ENCODE assay signal across 1 cellular context in genomic region chr18:267688-268552, GRCh38.
TF ChIP-seq lines count a peak whose summit lies in the region.

A gene with protein sequence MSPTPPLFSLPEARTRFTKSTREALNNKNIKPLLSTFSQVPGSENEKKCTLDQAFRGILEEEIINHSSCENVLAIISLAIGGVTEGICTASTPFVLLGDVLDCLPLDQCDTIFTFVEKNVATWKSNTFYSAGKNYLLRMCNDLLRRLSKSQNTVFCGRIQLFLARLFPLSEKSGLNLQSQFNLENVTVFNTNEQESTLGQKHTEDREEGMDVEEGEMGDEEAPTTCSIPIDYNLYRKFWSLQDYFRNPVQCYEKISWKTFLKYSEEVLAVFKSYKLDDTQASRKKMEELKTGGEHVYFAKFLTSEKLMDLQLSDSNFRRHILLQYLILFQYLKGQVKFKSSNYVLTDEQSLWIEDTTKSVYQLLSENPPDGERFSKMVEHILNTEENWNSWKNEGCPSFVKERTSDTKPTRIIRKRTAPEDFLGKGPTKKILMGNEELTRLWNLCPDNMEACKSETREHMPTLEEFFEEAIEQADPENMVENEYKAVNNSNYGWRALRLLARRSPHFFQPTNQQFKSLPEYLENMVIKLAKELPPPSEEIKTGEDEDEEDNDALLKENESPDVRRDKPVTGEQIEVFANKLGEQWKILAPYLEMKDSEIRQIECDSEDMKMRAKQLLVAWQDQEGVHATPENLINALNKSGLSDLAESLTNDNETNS (minus strand): TSS chr18:268047. CDS start chr18:268019, 28 bp downstream.

TF ChIP-seq in HepG2, 621 proteins besides CTCF, POLR2A, EP300 and RAD21 (continued from another document and continues in another):
- TF ChIP-seq, protein P1, sequence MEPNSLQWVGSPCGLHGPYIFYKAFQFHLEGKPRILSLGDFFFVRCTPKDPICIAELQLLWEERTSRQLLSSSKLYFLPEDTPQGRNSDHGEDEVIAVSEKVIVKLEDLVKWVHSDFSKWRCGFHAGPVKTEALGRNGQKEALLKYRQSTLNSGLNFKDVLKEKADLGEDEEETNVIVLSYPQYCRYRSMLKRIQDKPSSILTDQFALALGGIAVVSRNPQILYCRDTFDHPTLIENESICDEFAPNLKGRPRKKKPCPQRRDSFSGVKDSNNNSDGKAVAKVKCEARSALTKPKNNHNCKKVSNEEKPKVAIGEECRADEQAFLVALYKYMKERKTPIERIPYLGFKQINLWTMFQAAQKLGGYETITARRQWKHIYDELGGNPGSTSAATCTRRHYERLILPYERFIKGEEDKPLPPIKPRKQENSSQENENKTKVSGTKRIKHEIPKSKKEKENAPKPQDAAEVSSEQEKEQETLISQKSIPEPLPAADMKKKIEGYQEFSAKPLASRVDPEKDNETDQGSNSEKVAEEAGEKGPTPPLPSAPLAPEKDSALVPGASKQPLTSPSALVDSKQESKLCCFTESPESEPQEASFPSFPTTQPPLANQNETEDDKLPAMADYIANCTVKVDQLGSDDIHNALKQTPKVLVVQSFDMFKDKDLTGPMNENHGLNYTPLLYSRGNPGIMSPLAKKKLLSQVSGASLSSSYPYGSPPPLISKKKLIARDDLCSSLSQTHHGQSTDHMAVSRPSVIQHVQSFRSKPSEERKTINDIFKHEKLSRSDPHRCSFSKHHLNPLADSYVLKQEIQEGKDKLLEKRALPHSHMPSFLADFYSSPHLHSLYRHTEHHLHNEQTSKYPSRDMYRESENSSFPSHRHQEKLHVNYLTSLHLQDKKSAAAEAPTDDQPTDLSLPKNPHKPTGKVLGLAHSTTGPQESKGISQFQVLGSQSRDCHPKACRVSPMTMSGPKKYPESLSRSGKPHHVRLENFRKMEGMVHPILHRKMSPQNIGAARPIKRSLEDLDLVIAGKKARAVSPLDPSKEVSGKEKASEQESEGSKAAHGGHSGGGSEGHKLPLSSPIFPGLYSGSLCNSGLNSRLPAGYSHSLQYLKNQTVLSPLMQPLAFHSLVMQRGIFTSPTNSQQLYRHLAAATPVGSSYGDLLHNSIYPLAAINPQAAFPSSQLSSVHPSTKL (CRISPR knock-in tag; IDR thresholded peaks at IDR 0.05) = peak; percentile 71
- TF ChIP-seq DNMT3B (CRISPR knock-in tag; conservative IDR thresholded peaks at IDR 0.05) = no peak
- TF ChIP-seq ZC3H13 (CRISPR knock-in tag; IDR thresholded peaks at IDR 0.05) = no peak; the same call in 1 of the 2 replicates
- no peak for TF ChIP-seq HNRNPH1 (optimal IDR thresholded peaks at IDR 0.05; ENCODE audit: low read depth, low read length)
- TF ChIP-seq CENPX (CRISPR knock-in tag; IDR thresholded peaks at IDR 0.05) = no peak
- peak; percentile 97 for TF ChIP-seq ZNF772 (CRISPR knock-in tag; IDR thresholded peaks at IDR 0.05)
- TF ChIP-seq ZNF367 (CRISPR knock-in tag; IDR thresholded peaks at IDR 0.05; ENCODE audit: borderline replicate concordance) = no peak
- peak; percentile 92 for TF ChIP-seq FOXK1 (CRISPR knock-in tag; IDR thresholded peaks at IDR 0.05; ENCODE audit: borderline replicate concordance, low read depth)
- TF ChIP-seq ZSCAN22 (CRISPR knock-in tag; IDR thresholded peaks at IDR 0.05) = no peak
- TF ChIP-seq MED1 (CRISPR knock-in tag; IDR thresholded peaks at IDR 0.05) = peak; percentile 91
- no peak; the same call in 1 of the 2 replicates for TF ChIP-seq CAMTA2 (CRISPR knock-in tag; IDR thresholded peaks at IDR 0.05; ENCODE audit: borderline replicate concordance)
- TF ChIP-seq ZNF782 (CRISPR knock-in tag; IDR thresholded peaks at IDR 0.05; ENCODE audit: borderline replicate concordance) = peak; percentile 53; the same call in 1 of the 2 replicates
- TF ChIP-seq, protein P2, sequence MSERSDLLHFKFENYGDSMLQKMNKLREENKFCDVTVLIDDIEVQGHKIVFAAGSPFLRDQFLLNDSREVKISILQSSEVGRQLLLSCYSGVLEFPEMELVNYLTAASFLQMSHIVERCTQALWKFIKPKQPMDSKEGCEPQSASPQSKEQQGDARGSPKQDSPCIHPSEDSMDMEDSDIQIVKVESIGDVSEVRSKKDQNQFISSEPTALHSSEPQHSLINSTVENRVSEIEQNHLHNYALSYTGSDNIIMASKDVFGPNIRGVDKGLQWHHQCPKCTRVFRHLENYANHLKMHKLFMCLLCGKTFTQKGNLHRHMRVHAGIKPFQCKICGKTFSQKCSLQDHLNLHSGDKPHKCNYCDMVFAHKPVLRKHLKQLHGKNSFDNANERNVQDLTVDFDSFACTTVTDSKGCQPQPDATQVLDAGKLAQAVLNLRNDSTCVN (CRISPR knock-in tag; IDR thresholded peaks at IDR 0.05; ENCODE audit: borderline replicate concordance) = no peak
- no peak for TF ChIP-seq ZNF343 (CRISPR knock-in tag; IDR thresholded peaks at IDR 0.05)
- peak; percentile 62; the same call in 1 of the 2 replicates for TF ChIP-seq ELF3 (CRISPR knock-in tag; IDR thresholded peaks at IDR 0.05)
- 0 out of 2 replicates have a peak, but pooled peaks have one; percentile 29 for TF ChIP-seq ZBTB42 (CRISPR knock-in tag; IDR thresholded peaks at IDR 0.05)
- peak; percentile 26; the same call in 1 of the 2 replicates for TF ChIP-seq HOXD1 (CRISPR knock-in tag; IDR thresholded peaks at IDR 0.05)
- 0 out of 2 replicates have a peak, but pooled peaks have one; percentile 61 for TF ChIP-seq ZNF761 (CRISPR knock-in tag; conservative IDR thresholded peaks at IDR 0.05)
- TF ChIP-seq, protein P3, sequence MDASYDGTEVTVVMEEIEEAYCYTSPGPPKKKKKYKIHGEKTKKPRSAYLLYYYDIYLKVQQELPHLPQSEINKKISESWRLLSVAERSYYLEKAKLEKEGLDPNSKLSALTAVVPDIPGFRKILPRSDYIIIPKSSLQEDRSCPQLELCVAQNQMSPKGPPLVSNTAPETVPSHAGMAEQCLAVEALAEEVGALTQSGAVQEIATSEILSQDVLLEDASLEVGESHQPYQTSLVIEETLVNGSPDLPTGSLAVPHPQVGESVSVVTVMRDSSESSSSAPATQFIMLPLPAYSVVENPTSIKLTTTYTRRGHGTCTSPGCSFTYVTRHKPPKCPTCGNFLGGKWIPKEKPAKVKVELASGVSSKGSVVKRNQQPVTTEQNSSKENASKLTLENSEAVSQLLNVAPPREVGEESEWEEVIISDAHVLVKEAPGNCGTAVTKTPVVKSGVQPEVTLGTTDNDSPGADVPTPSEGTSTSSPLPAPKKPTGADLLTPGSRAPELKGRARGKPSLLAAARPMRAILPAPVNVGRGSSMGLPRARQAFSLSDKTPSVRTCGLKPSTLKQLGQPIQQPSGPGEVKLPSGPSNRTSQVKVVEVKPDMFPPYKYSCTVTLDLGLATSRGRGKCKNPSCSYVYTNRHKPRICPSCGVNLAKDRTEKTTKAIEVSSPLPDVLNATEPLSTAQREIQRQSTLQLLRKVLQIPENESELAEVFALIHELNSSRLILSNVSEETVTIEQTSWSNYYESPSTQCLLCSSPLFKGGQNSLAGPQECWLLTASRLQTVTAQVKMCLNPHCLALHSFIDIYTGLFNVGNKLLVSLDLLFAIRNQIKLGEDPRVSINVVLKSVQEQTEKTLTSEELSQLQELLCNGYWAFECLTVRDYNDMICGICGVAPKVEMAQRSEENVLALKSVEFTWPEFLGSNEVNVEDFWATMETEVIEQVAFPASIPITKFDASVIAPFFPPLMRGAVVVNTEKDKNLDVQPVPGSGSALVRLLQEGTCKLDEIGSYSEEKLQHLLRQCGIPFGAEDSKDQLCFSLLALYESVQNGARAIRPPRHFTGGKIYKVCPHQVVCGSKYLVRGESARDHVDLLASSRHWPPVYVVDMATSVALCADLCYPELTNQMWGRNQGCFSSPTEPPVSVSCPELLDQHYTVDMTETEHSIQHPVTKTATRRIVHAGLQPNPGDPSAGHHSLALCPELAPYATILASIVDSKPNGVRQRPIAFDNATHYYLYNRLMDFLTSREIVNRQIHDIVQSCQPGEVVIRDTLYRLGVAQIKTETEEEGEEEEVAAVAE (CRISPR knock-in tag; IDR thresholded peaks at IDR 0.05; ENCODE audit: borderline replicate concordance) = peak; percentile 78; the same call in 1 of the 2 replicates
- TF ChIP-seq MED8 (CRISPR knock-in tag; IDR thresholded peaks at IDR 0.05; ENCODE audit: insufficient replicate concordance) = peak; percentile 70
- 0 out of 2 replicates have a peak, but pooled peaks have one; percentile 50 for TF ChIP-seq ZNF235 (CRISPR knock-in tag; IDR thresholded peaks at IDR 0.05; ENCODE audit: borderline replicate concordance)
- no peak for TF ChIP-seq MZF1 (CRISPR knock-in tag; IDR thresholded peaks at IDR 0.05; ENCODE audit: borderline replicate concordance)
- no peak for TF ChIP-seq PTBP1 (IDR thresholded peaks at IDR 0.05; ENCODE audit: low read depth, low read length, poor library complexity, severe bottlenecking)
- peak; percentile 87; the same call in 1 of the 2 replicates for TF ChIP-seq ZNF563 (CRISPR knock-in tag; IDR thresholded peaks at IDR 0.05)
- peak; percentile 32; the same call in 1 of the 2 replicates for TF ChIP-seq MXD4 (CRISPR knock-in tag; IDR thresholded peaks at IDR 0.05)
- TF ChIP-seq, protein P4, sequence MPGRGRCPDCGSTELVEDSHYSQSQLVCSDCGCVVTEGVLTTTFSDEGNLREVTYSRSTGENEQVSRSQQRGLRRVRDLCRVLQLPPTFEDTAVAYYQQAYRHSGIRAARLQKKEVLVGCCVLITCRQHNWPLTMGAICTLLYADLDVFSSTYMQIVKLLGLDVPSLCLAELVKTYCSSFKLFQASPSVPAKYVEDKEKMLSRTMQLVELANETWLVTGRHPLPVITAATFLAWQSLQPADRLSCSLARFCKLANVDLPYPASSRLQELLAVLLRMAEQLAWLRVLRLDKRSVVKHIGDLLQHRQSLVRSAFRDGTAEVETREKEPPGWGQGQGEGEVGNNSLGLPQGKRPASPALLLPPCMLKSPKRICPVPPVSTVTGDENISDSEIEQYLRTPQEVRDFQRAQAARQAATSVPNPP (CRISPR knock-in tag; IDR thresholded peaks at IDR 0.05) = 0 out of 2 replicates have a peak, but pooled peaks have one; percentile 56
- peak; percentile 76 for TF ChIP-seq ZNF607 (CRISPR knock-in tag; IDR thresholded peaks at IDR 0.05; ENCODE audit: borderline replicate concordance)
- TF ChIP-seq ZNF503 (CRISPR knock-in tag; IDR thresholded peaks at IDR 0.05) = peak; percentile 77
- peak; percentile 98 for TF ChIP-seq KMT2A (CRISPR knock-in tag; IDR thresholded peaks at IDR 0.05)
- no peak for TF ChIP-seq PRMT3 (CRISPR knock-in tag; IDR thresholded peaks at IDR 0.05; ENCODE audit: borderline replicate concordance, low read depth)
- TF ChIP-seq TCF7 (IDR thresholded peaks at IDR 0.05; ENCODE audit: low read depth) = no peak
- TF ChIP-seq DMAP1 (CRISPR knock-in tag; IDR thresholded peaks at IDR 0.05) = peak; percentile 98
- TF ChIP-seq EED (CRISPR knock-in tag; IDR thresholded peaks at IDR 0.05) = peak; percentile 95
- no peak for TF ChIP-seq EEA1 (CRISPR knock-in tag; IDR thresholded peaks at IDR 0.05; ENCODE audit: borderline replicate concordance)
- TF ChIP-seq SMARCE1 (IDR thresholded peaks at IDR 0.05; ENCODE audit: borderline replicate concordance) = no peak
- TF ChIP-seq HNF1A (IDR thresholded peaks at IDR 0.05; ENCODE audit: low read depth) = no peak; the same call in 1 of the 2 replicates
- TF ChIP-seq HNF1A (CRISPR knock-in tag; IDR thresholded peaks at IDR 0.05; ENCODE audit: borderline replicate concordance) = peak; percentile 82; the same call in 1 of the 2 replicates
- no peak for TF ChIP-seq ZNF468 (CRISPR knock-in tag; IDR thresholded peaks at IDR 0.05)
- peak; percentile 98 for TF ChIP-seq KDM2A (CRISPR knock-in tag; IDR thresholded peaks at IDR 0.05; ENCODE audit: borderline replicate concordance, low read depth)
- TF ChIP-seq AGO1 (IDR thresholded peaks at IDR 0.05; ENCODE audit: low read depth, low read length, poor library complexity, severe bottlenecking) = no peak
- TF ChIP-seq THAP11 (CRISPR knock-in tag; IDR thresholded peaks at IDR 0.05) = peak; percentile 93
- peak; percentile 63; the same call in 1 of the 2 replicates for TF ChIP-seq RFXAP (CRISPR knock-in tag; IDR thresholded peaks at IDR 0.05; ENCODE audit: borderline replicate concordance)
- peak; percentile 97 for TF ChIP-seq SAP130 (CRISPR knock-in tag; IDR thresholded peaks at IDR 0.05; ENCODE audit: low read depth)
- no peak for TF ChIP-seq ZNF660 (CRISPR knock-in tag; IDR thresholded peaks at IDR 0.05; ENCODE audit: borderline replicate concordance, low read depth)
- TF ChIP-seq ZSCAN30 (CRISPR knock-in tag; IDR thresholded peaks at IDR 0.05) = peak; percentile 87; the same call in 1 of the 2 replicates
- TF ChIP-seq FOSL2 (CRISPR knock-in tag; IDR thresholded peaks at IDR 0.05) = peak; percentile 65
- peak; percentile 73; the same call in 1 of the 2 replicates for TF ChIP-seq HNRNPL (IDR thresholded peaks at IDR 0.05; ENCODE audit: low read depth, low read length)
